ENCODE assay signal across 17 cellular contexts in the genomic region with DNA sequence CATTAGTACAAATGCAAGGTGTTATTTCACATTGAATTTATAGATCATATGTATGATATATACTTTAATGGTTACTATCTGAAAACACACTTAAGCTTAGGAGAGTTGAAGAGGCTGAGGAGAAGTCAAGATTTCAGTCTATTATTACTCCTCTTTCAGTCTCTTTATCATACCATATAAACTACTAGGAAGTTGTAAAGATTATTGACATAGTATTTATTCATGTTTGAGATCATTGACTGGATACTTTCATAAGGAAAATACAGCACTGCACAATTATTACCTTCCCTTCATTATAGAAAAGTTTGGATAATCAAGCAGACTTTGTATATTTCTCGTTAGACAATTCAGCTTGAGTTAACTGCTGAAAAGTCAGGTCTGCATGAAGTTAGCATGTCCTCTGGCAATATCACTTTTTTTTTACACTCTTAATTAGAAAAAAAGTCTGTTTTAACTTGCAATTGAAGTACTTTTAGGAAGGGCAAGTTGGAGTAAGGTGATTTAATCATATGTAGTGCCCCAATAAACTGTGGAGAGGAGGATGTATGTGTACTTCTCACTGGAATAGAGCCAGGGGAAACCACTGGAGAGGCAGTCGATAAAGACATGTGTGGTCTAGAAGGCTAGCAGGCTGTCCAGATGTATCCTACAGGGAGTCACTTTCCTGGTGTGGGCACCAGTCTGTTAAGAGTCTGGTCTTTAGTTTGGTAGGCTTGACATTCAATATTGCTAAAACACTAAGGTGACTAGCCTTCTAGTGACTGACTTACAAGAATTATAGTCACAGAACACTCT. TPM values are rescaled to one million over a fixed set of nuclear protein-coding genes. Genes with fewer than 3 reads are reported as not detected.
DNase-seq lines count a peak whose midpoint lies in the region; ATAC-seq, FAIRE-seq and TF ChIP-seq lines count a peak whose summit lies in the region.
"Had no signal": no experiment of that assay in that cellular context is flagged by ENCODE, and none has a peak within 500 bp of the region (broad histone marks: within the 10 kb centered on the region; RNA-seq: fewer than 3 reads in every experiment).

No MANE protein-coding gene starts in this region.

- H3K36me3 ChIP-seq in colonic mucosa (no peaks in the 10 kb centered on the region), pancreas (no peaks in the 10 kb centered on the region)
- H3K36me3 ChIP-seq: HAP-1 had no signal

- 81 to 84% methylated on average over 2 of the region's 2 CpGs for WGBS in pancreas, 2 donors

- H3K9ac ChIP-seq in colonic mucosa (ENCODE audit: low read depth in 2 of 2, low read length in 2 of 2) = peak overlapping the region in 1 of 2 donors; percentile 23

- peak; percentile 3 for DNase-seq in GDM1 (lab: John Stamatoyannopoulos, UW)
- DNase-seq in RPMI7951 (ENCODE audit: low read depth) = peak; percentile 29
- DNase-seq in colonic mucosa = no peak
- no peak for DNase-seq in pancreas
- no peak for DNase-seq in activated naive CD4-positive, alpha-beta T cell treated with anti-CD3 and anti-CD28 coated beads, Interleukin-2, amount 10 ng/mL, durations not matched to agents 7 days and 5 days
- DNase-seq in glutamatergic neuron = no peak
- DNase-seq: Caco-2, NCI-H1436 treated with DMSO at 0.1 percent for 48 hours, NCI-H2029 treated with DMSO at 0.1 percent for 48 hours, NCI-H2171 treated with DMSO at 0.1 percent for 48 hours, NCI-H774 had no signal

- intact Hi-C loops in colonic mucosa (cut with DNase I) = no loop called here
- intact Hi-C loops in pancreas (cut with DNase I) = no loop called here

- peaks cover 8% of the 10 kb centered on the region for H3K27me3 Mint-ChIP-seq in activated naive CD4-positive, alpha-beta T cell treated with anti-CD3 and anti-CD28 coated beads, Interleukin-2, amount 10 ng/mL, durations not matched to agents 7 days and 5 days
- peaks cover 2% of the 10 kb centered on the region for H3K27me3 Mint-ChIP-seq in glutamatergic neuron (ENCODE audit: unreplicated experiment)

- H3K4me1 Mint-ChIP-seq in activated naive CD4-positive, alpha-beta T cell treated with anti-CD3 and anti-CD28 coated beads, Interleukin-2, amount 10 ng/mL, durations not matched to agents 7 days and 5 days = peaks cover 3% of the 10 kb centered on the region
- H3K4me1 Mint-ChIP-seq in glutamatergic neuron (ENCODE audit: low read depth, unreplicated experiment) = no peaks in the 10 kb centered on the region

- H3K9me3 Mint-ChIP-seq in activated naive CD4-positive, alpha-beta T cell treated with anti-CD3 and anti-CD28 coated beads, Interleukin-2, amount 10 ng/mL, durations not matched to agents 7 days and 5 days = no peaks in the 10 kb centered on the region
- no peaks in the 10 kb centered on the region for H3K9me3 Mint-ChIP-seq in glutamatergic neuron (ENCODE audit: unreplicated experiment)
- H3K9me3 Mint-ChIP-seq: CD14-positive monocyte had no signal

- H3K4me3 ChIP-seq in colonic mucosa = no peak overlapping the region
- no peak overlapping the region for H3K4me3 ChIP-seq in pancreas
- H3K4me3 ChIP-seq: HAP-1 had no signal

- TF ChIP-seq CTCF in colonic mucosa (IDR thresholded peaks at IDR 0.05) (no peak), pancreas (IDR thresholded peaks at IDR 0.05) (no peak), glutamatergic neuron (IDR thresholded peaks at IDR 0.05; ENCODE audit: partially characterized antibody, unreplicated experiment) (no peak)

- H3K36me3 Mint-ChIP-seq in activated naive CD4-positive, alpha-beta T cell treated with anti-CD3 and anti-CD28 coated beads, Interleukin-2, amount 10 ng/mL, durations not matched to agents 7 days and 5 days = no peaks in the 10 kb centered on the region
- H3K36me3 Mint-ChIP-seq in glutamatergic neuron (ENCODE audit: unreplicated experiment) = no peaks in the 10 kb centered on the region

- ATAC-seq in pancreas (no peak), HG02885 (IDR thresholded peaks at IDR 0.05; ENCODE audit: poor library complexity, unreplicated experiment) (no peak)
- ATAC-seq: Panc1, Right ventricle myocardium inferior had no signal

- no peak overlapping the region for H3K4me3 Mint-ChIP-seq in activated naive CD4-positive, alpha-beta T cell treated with anti-CD3 and anti-CD28 coated beads, Interleukin-2, amount 10 ng/mL, durations not matched to agents 7 days and 5 days
- H3K4me3 Mint-ChIP-seq in glutamatergic neuron (ENCODE audit: unreplicated experiment) = no peak overlapping the region
- H3K4me3 Mint-ChIP-seq: CD14-positive monocyte had no signal

- no peaks in the 10 kb centered on the region for H3K9me3 ChIP-seq in colonic mucosa
- no peaks in the 10 kb centered on the region for H3K9me3 ChIP-seq in pancreas
- H3K9me3 ChIP-seq: Caco-2, HAP-1 had no signal

- FAIRE-seq in pancreas (lab: Jason Lieb, UNC) = peak; percentile 26

- H3K27me3 ChIP-seq in colonic mucosa = no peaks in the 10 kb centered on the region
- no peaks in the 10 kb centered on the region for H3K27me3 ChIP-seq in pancreas

- H3K4me1 ChIP-seq in colonic mucosa = peaks cover 4% of the 10 kb centered on the region
- H3K4me1 ChIP-seq in pancreas = peaks cover 0 to 9% (median 0%) of the 10 kb centered on the region in 3 donors
- H3K4me1 ChIP-seq: Caco-2, HAP-1 had no signal

- H3K27ac ChIP-seq in colonic mucosa (peak overlapping the region; percentile 42), pancreas (no peak overlapping the region)

- CTCF ChIA-PET in activated naive CD4-positive, alpha-beta T cell treated with anti-CD3 and anti-CD28 coated beads, Interleukin-2, amount 10 ng/mL, durations not matched to agents 7 days and 5 days (lab: Charles Lee) = no interaction called here

- no peak overlapping the region for H3K27ac Mint-ChIP-seq in activated naive CD4-positive, alpha-beta T cell treated with anti-CD3 and anti-CD28 coated beads, Interleukin-2, amount 10 ng/mL, durations not matched to agents 7 days and 5 days
- no peak overlapping the region for H3K27ac Mint-ChIP-seq in glutamatergic neuron (ENCODE audit: unreplicated experiment)

RNA-seq across cellular contexts. Expression of a gene that starts 9.8 kb away (rescaled TPM):
- total RNA-seq in RPMI7951 (2014; rRNA removed; shearing (Covaris generic)) = 14.0 and 15.3 TPM in 2 replicates
- total RNA-seq in colonic mucosa (10 to 100 TPM; 34.9 to 49.1 TPM), pancreas (10 to 100 TPM; 11.0 to 25.4 (median 14.9) TPM), glutamatergic neuron (ENCODE audit: unreplicated experiment) (not detected)
- 1 to 10 TPM; 1.6 to 5.9 TPM for polyA plus RNA-seq in pancreas
- total RNA-seq: G401 had no signal

Comparison
In these comparisons a context has a peak if more than half of its experiments do, and no peak if none do; other contexts are left out.
1. DNase-seq: peak in GDM1 (single experiment) and RPMI7951 (single experiment); none in colonic mucosa (single experiment), pancreas (0 of 6), activated naive CD4-positive, alpha-beta T cell treated with anti-CD3 and anti-CD28 coated beads, Interleukin-2, amount 10 ng/mL, durations not matched to agents 7 days and 5 days (single experiment) and glutamatergic neuron (single experiment).
2. RNA of a gene that starts 9.8 kb away (total RNA-seq): 34.9 to 49.1 TPM in colonic mucosa, 11.0 to 25.4 TPM in pancreas and 14.0 to 15.3 TPM in RPMI7951; not detected in glutamatergic neuron (single experiment); every median in the first group is over 10 times any median in the second.